Comparison of ENCODE assay signal across 8 cellular contexts in genomic region chr19:4791183-4792018, GRCh38. TPM values are rescaled to one million over a fixed set of nuclear protein-coding genes. Genes with fewer than 3 reads are reported as not detected.
A peak's percentile ranks its signal among the peaks of the same experiment; 100 is the strongest.
DNase-seq lines count a peak whose midpoint lies in the region; ATAC-seq, FAIRE-seq and TF ChIP-seq lines count a peak whose summit lies in the region.

Gene FEM1A, plus strand, starts transcription at chr19:4791734. Its CDS starts 121 bp downstream, at chr19:4791855.

- peak; percentile 100 for TF ChIP-seq CTCF in cardiac muscle cell (IDR thresholded peaks at IDR 0.05; ENCODE audit: low read depth, low read length)
- TF ChIP-seq CTCF in parathyroid adenoma (IDR thresholded peaks at IDR 0.05) = peak; percentile 99
- TF ChIP-seq CTCF in transverse colon (IDR thresholded peaks at IDR 0.05) = peak; percentile 97 to 100 (median 98)

- peaks cover 17% of the 10 kb centered on the region for H3K4me1 ChIP-seq in adipocyte (ENCODE audit: control insufficient read depth, insufficient read depth, low read length)
- no peaks in the 10 kb centered on the region for H3K4me1 ChIP-seq in cardiac muscle cell (ENCODE audit: low read depth)
- H3K4me1 ChIP-seq in parathyroid adenoma = peaks cover 9% of the 10 kb centered on the region
- H3K4me1 ChIP-seq in transverse colon = peaks cover 13 to 39% (median 21%) of the 10 kb centered on the region in 4 donors

- H3K9ac ChIP-seq in adipocyte (ENCODE audit: low read length) (peak within 1 kb of the TSS; percentile 94), parathyroid adenoma (peak within 1 kb of the TSS; percentile 12)

- 0 to 1% methylated on average over 7 to 76 of the region's 80 CpGs for WGBS in transverse colon (ENCODE audit: low coverage in 1 of 2), 2 donors

- peak within 1 kb of the TSS; percentile 78 for H3K4me2 ChIP-seq in parathyroid adenoma (ENCODE audit: low read length)

- in situ Hi-C loops in transverse colon (cut with MboI; ENCODE audit: low pct_ligation_motif_present in 1 of 4, low pct_unique_long_range_greater_than_20kb in 1 of 4, low sequenced_read_pairs in 3 of 4) = loop anchor here in 1 of 4 donors (10.0 kb wide), 1 partner anchor 67 kb away; the partner anchor contains the start of gene DPP9

- H3K27ac ChIP-seq in cardiac muscle cell = peak within 1 kb of the TSS; percentile 95
- peak within 1 kb of the TSS; percentile 90 for H3K27ac ChIP-seq in parathyroid adenoma
- peak within 1 kb of the TSS; percentile 84 to 94 (median 94) for H3K27ac ChIP-seq in transverse colon

- peak within 1 kb of the TSS; percentile 85 for H2AFZ ChIP-seq in parathyroid adenoma

- H3K4me3 ChIP-seq in adipocyte (ENCODE audit: low read length) = peak within 1 kb of the TSS; percentile 90
- peak within 1 kb of the TSS; percentile 79 for H3K4me3 ChIP-seq in cardiac muscle cell
- peak within 1 kb of the TSS; percentile 85 for H3K4me3 ChIP-seq in parathyroid adenoma (ENCODE audit: low read depth, low read length)
- H3K4me3 ChIP-seq in transverse colon = peak within 1 kb of the TSS; percentile 63 to 89 (median 85)

- intact Hi-C loops in transverse colon (cut with DNase I; ENCODE audit: low total_unique reads) = no loop called here

- peak; percentile 95 for FAIRE-seq in GM12891 (lab: Jason Lieb, UNC)

- H3K36me3 ChIP-seq in adipocyte (ENCODE audit: control insufficient read depth, insufficient read depth, low read length, severe bottlenecking) (peaks cover 22% of the 10 kb centered on the region), cardiac muscle cell (peaks cover 7% of the 10 kb centered on the region), parathyroid adenoma (ENCODE audit: control insufficient read depth, insufficient read depth, low read length) (no peaks in the 10 kb centered on the region), transverse colon (no peaks in the 10 kb centered on the region)

- H3K27me3 ChIP-seq in adipocyte (replicated peaks; ENCODE audit: control insufficient read depth, insufficient read depth, low read length) = no peaks in the 10 kb centered on the region
- H3K27me3 ChIP-seq in cardiac muscle cell = no peaks in the 10 kb centered on the region
- no peaks in the 10 kb centered on the region for H3K27me3 ChIP-seq in parathyroid adenoma (ENCODE audit: control insufficient read depth, insufficient read depth, low read length)
- H3K27me3 ChIP-seq in transverse colon = no peaks in the 10 kb centered on the region

- DNase-seq in GM12891 (ENCODE audit: insufficient read length, low spot score) (peak; percentile 94), NCI-H1436 (lab: John Stamatoyannopoulos, UW) (peak; percentile 100), T follicular helper cell (ENCODE audit: low read depth) (peak; percentile 99), adipocyte (ENCODE audit: low read depth) (peak; percentile 100), cardiac muscle cell (ENCODE audit: low read depth in 1 of 2, low spot score in 1 of 2) (peak; percentile 100), transverse colon (peak; percentile 100)

- H3K79me2 ChIP-seq in parathyroid adenoma = peaks cover 16% of the 10 kb centered on the region

- TF ChIP-seq POLR2A in GM12891 (IDR thresholded peaks at IDR 0.05; ENCODE audit: low read depth, low read length) = peak; percentile 73
- TF ChIP-seq POLR2A in transverse colon (IDR thresholded peaks at IDR 0.05) = peak; percentile 73

- peak; percentile 91 for TF ChIP-seq EP300 in transverse colon (IDR thresholded peaks at IDR 0.05; ENCODE audit: low read depth)

- H3K9me3 ChIP-seq in adipocyte (ENCODE audit: control insufficient read depth, low read length) = no peaks in the 10 kb centered on the region
- no peaks in the 10 kb centered on the region for H3K9me3 ChIP-seq in cardiac muscle cell (ENCODE audit: low read depth)
- H3K9me3 ChIP-seq in parathyroid adenoma (ENCODE audit: control insufficient read depth, low read length) = no peaks in the 10 kb centered on the region
- H3K9me3 ChIP-seq in transverse colon = no peaks in the 10 kb centered on the region

- ATAC-seq in HG02840 (IDR thresholded peaks at IDR 0.05; ENCODE audit: low FRiP score, unreplicated experiment) = peak; percentile 96

TF ChIP-seq in GM12891, 5 proteins besides CTCF, POLR2A, EP300 and RAD21:
- TF ChIP-seq TAF1 (IDR thresholded peaks at IDR 0.05; ENCODE audit: low read depth, low read length) (peak; percentile 85), POLR2AphosphoS5 (IDR thresholded peaks at IDR 0.05; ENCODE audit: low read depth, low read length) (peak; percentile 75), PAX5 (IDR thresholded peaks at IDR 0.05; ENCODE audit: insufficient read depth, low read length, severe bottlenecking) (no peak), POU2F2 (IDR thresholded peaks at IDR 0.05; ENCODE audit: low read depth, low read length) (peak; percentile 45; the same call in 1 of the 2 replicates)

RNA-seq across cellular contexts. Expression of gene FEM1A, which starts in this region (rescaled TPM):
- polyA plus RNA-seq in GM12891 (2012; ENCODE audit: low read depth, missing spikeins) = 0.51 TPM
- total RNA-seq in cardiac muscle cell = 22.0 and 27.9 TPM in 2 replicates
- 2.6 and 2.8 TPM in 2 replicates for polyA plus RNA-seq in cardiac muscle cell
- total RNA-seq in transverse colon = 10 to 100 TPM; 13.3 to 63.5 (median 15.5) TPM

Comparison
In these comparisons a context has a peak if more than half of its experiments do, and no peak if none do; other contexts are left out.
1. Peak in every context shown above with its lines: DNase-seq, ATAC-seq, H3K4me3 ChIP-seq and H3K27ac ChIP-seq.